ENCODE assay signal across 11 cellular contexts in genomic region chr6:109515781-109516409, GRCh38. TPM values are rescaled to one million over a fixed set of nuclear protein-coding genes. Genes with fewer than 3 reads are reported as not detected.
DNase-seq lines count a peak whose midpoint lies in the region; ATAC-seq, FAIRE-seq and TF ChIP-seq lines count a peak whose summit lies in the region.
"Had no signal": no experiment of that assay in that cellular context is flagged by ENCODE, and none has a peak within 500 bp of the region (broad histone marks: within the 10 kb centered on the region; RNA-seq: fewer than 3 reads in every experiment).

No MANE protein-coding gene starts in this region.

- no peaks in the 10 kb centered on the region for H3K9me3 ChIP-seq in OCI-LY3 (ENCODE audit: insufficient read depth, low read length)

- peaks cover 39% of the 10 kb centered on the region for H3K4me1 Mint-ChIP-seq in activated T-cell treated with anti-CD3 and anti-CD28 coated beads, Interleukin-2, amount 50 U/mL, for 72 hours (ENCODE audit: low read depth)
- H3K4me1 Mint-ChIP-seq in stimulated activated naive CD8-positive, alpha-beta T cell treated with anti-CD3 and anti-CD28 coated beads, Interleukin-15, amount 100 ng/mL, for 72 hours, result peaks cover 39% of the 10 kb centered on the region

- peak; percentile 40 to 44 for ATAC-seq in activated T-cell treated with anti-CD3 and anti-CD28 coated beads, Interleukin-2, amount 50 U/mL, for 72 hours (replicated peaks in 1 of 2)
- peak; percentile 61 for ATAC-seq in stimulated activated naive CD8-positive, alpha-beta T cell treated with anti-CD3 and anti-CD28 coated beads, Interleukin-15, amount 100 ng/mL, for 72 hours
- ATAC-seq in HG03457 (IDR thresholded peaks at IDR 0.05; ENCODE audit: unreplicated experiment), result no peak

- H3K27me3 ChIP-seq in OCI-LY3 (ENCODE audit: low read depth, low read length), result no peaks in the 10 kb centered on the region
- no peaks in the 10 kb centered on the region for H3K27me3 ChIP-seq in bronchial epithelial cell (ENCODE audit: control insufficient read depth, insufficient read depth, low read length)

- no peak for FAIRE-seq in bronchial epithelial cell (lab: Jason Lieb, UNC)
- FAIRE-seq: endometrium had no signal

- H3K9ac ChIP-seq in OCI-LY3 (ENCODE audit: low read length), result no peak overlapping the region

- DNase-seq in activated T-cell treated with anti-CD3 and anti-CD28 coated beads, Interleukin-2, amount 50 U/mL, for 72 hours, result no peak
- DNase-seq in activated T-cell treated with anti-CD3 and anti-CD28 coated beads, Interleukin-2, amount 50 U/mL, for 1 hour, result no peak
- peak; percentile 37 for DNase-seq in bronchial epithelial cell (ENCODE audit: low read depth)
- no peak for DNase-seq in stimulated activated naive CD8-positive, alpha-beta T cell treated with anti-CD3 and anti-CD28 coated beads, Interleukin-15, amount 100 ng/mL, for 72 hours
- DNase-seq in ecto neural progenitor cell (ENCODE audit: low spot score), result no peak
- no peak for DNase-seq in NAMALWA (ENCODE audit: low spot score)
- DNase-seq: NCI-H146 had no signal

- H3K4me3 ChIP-seq in OCI-LY3 (ENCODE audit: low read length), result peak overlapping the region; percentile 39
- H3K4me3 ChIP-seq in bronchial epithelial cell (ENCODE audit: low read depth, low read length), result no peak overlapping the region

- H3K79me2 ChIP-seq in OCI-LY3 (ENCODE audit: low read length), result no peaks in the 10 kb centered on the region

- H3K27ac ChIP-seq in OCI-LY3 (ENCODE audit: low read length), result no peak overlapping the region
- H3K27ac ChIP-seq: VCaP had no signal

- H3K4me2 ChIP-seq in OCI-LY3 (ENCODE audit: low read length), result peak overlapping the region; percentile 51

- TF ChIP-seq CTCF in OCI-LY3 (IDR thresholded peaks at IDR 0.05; ENCODE audit: low read depth, low read length) (no peak), bronchial epithelial cell (IDR thresholded peaks at IDR 0.05; ENCODE audit: insufficient read depth, low read length, severe bottlenecking) (no peak)

- peaks cover 2 to 4% of the 10 kb centered on the region in 2 donors for H3K9me3 Mint-ChIP-seq in activated T-cell treated with anti-CD3 and anti-CD28 coated beads, Interleukin-2, amount 50 U/mL, for 72 hours
- H3K9me3 Mint-ChIP-seq in stimulated activated naive CD8-positive, alpha-beta T cell treated with anti-CD3 and anti-CD28 coated beads, Interleukin-15, amount 100 ng/mL, for 72 hours, result no peaks in the 10 kb centered on the region

- no peaks in the 10 kb centered on the region for H3K27me3 Mint-ChIP-seq in activated T-cell treated with anti-CD3 and anti-CD28 coated beads, Interleukin-2, amount 50 U/mL, for 72 hours (ENCODE audit: low read depth)
- H3K27me3 Mint-ChIP-seq in stimulated activated naive CD8-positive, alpha-beta T cell treated with anti-CD3 and anti-CD28 coated beads, Interleukin-15, amount 100 ng/mL, for 72 hours, result no peaks in the 10 kb centered on the region

- H3K27ac Mint-ChIP-seq in activated T-cell treated with anti-CD3 and anti-CD28 coated beads, Interleukin-2, amount 50 U/mL, for 72 hours, result peak overlapping the region; percentile 83
- H3K27ac Mint-ChIP-seq in stimulated activated naive CD8-positive, alpha-beta T cell treated with anti-CD3 and anti-CD28 coated beads, Interleukin-15, amount 100 ng/mL, for 72 hours, result peak overlapping the region; percentile 68 to 93

- H4K20me1 ChIP-seq in OCI-LY3 (ENCODE audit: insufficient read depth, low read length), result no peaks in the 10 kb centered on the region

- H3K36me3 Mint-ChIP-seq in activated T-cell treated with anti-CD3 and anti-CD28 coated beads, Interleukin-2, amount 50 U/mL, for 72 hours (ENCODE audit: insufficient read depth in 2 of 2), result peaks cover 2 to 3% of the 10 kb centered on the region in 2 donors

- no peaks in the 10 kb centered on the region for H3K4me1 ChIP-seq in OCI-LY3 (ENCODE audit: low read length)

- no peaks in the 10 kb centered on the region for H3K36me3 ChIP-seq in OCI-LY3 (replicated peaks; ENCODE audit: low read depth, low read length)
- no peaks in the 10 kb centered on the region for H3K36me3 ChIP-seq in bronchial epithelial cell (ENCODE audit: control insufficient read depth, insufficient read depth, low read length)

- H3K4me3 Mint-ChIP-seq in activated T-cell treated with anti-CD3 and anti-CD28 coated beads, Interleukin-2, amount 50 U/mL, for 72 hours, result peak overlapping the region; percentile 65 to 78
- H3K4me3 Mint-ChIP-seq in stimulated activated naive CD8-positive, alpha-beta T cell treated with anti-CD3 and anti-CD28 coated beads, Interleukin-15, amount 100 ng/mL, for 72 hours, result peak overlapping the region; percentile 30 to 80

- peak overlapping the region; percentile 53; the same call in 1 of the 2 replicates for H2AFZ ChIP-seq in OCI-LY3 (ENCODE audit: low read depth, low read length)

RNA-seq across cellular contexts. Expression of gene ZBTB24, which starts 32.9 kb away (rescaled TPM):
- 10 to 100 TPM; 14.2 to 15.9 TPM for total RNA-seq in activated T-cell treated with anti-CD3 and anti-CD28 coated beads, Interleukin-2, amount 50 U/mL, for 72 hours
- total RNA-seq in bronchial epithelial cell, result 4.6 and 6.3 TPM in 2 replicates
